Comparison of ENCODE assay signal across 1 cellular context in the genomic region with DNA sequence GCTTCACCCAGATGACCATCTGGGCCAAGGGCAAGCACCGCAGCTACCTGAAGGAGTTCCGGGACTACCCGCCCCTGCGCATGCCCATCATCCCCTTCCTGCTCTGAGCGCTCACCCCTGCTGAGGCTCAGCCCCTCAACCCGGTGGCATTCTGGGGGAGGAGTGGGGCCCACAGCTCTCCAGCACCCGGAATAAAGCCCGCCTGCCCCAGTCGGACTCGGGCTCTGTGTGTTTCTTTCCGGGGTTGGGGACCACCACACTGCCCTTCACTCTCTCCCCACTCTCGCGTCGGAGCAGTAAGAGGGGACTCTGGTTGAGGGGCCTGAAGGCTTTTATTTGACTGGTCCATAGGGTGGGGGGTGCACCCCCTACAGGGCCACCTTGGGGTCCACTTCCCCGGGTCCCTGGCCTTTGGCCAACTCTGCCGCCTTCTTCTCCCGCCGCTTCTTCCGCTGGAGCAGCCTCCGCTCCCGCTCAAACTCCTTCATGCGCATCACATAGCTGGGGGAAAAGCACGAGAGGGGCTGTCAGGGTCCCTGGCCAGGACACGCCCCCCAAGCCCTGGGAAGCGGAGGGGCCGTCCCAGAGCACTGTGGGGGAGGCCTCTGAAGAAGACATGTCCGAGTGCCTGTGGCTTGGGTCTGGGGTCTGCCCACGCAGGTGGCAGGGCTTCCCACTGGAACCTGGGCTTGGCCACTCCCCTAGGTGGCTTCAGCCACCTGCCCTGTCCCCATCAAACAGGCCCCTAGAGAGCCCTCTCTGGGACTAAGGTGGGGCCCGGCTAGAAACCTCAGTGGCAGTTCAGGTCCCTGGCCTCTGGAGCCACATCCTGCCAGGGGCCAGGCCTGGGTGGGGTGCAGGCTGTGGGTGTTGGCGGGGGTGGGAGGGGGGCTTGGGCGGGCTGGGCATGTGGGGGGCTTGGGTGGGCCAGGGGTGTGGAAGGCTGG.
TF ChIP-seq lines count a peak whose summit lies in the region.

No MANE protein-coding gene starts in this region.

TF ChIP-seq in HepG2, 621 proteins besides CTCF, POLR2A, EP300 and RAD21:
- TF ChIP-seq RBFOX2 (IDR thresholded peaks at IDR 0.05; ENCODE audit: low read depth, low read length) = peak; percentile 12; the same call in 1 of the 2 replicates
- TF ChIP-seq, protein P1, sequence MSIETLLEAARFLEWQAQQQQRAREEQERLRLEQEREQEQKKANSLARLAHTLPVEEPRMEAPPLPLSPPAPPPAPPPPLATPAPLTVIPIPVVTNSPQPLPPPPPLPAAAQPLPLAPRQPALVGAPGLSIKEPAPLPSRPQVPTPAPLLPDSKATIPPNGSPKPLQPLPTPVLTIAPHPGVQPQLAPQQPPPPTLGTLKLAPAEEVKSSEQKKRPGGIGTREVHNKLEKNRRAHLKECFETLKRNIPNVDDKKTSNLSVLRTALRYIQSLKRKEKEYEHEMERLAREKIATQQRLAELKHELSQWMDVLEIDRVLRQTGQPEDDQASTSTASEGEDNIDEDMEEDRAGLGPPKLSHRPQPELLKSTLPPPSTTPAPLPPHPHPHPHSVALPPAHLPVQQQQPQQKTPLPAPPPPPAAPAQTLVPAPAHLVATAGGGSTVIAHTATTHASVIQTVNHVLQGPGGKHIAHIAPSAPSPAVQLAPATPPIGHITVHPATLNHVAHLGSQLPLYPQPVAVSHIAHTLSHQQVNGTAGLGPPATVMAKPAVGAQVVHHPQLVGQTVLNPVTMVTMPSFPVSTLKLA (IDR thresholded peaks at IDR 0.05) = no peak
- TF ChIP-seq AGO2 (optimal IDR thresholded peaks at IDR 0.05; ENCODE audit: low read depth, low read length) = peak; percentile 71
